In genomic region chr12:120847392-120848157, GRCh38 we compare ENCODE assay signal across 9 cellular contexts. TPM values are rescaled to one million over a fixed set of nuclear protein-coding genes. Genes with fewer than 3 reads are reported as not detected.
DNase-seq lines count a peak whose midpoint lies in the region; ATAC-seq and TF ChIP-seq lines count a peak whose summit lies in the region.
"Had no signal": no experiment of that assay in that cellular context is flagged by ENCODE, and none has a peak within 500 bp of the region (broad histone marks: within the 10 kb centered on the region; RNA-seq: fewer than 3 reads in every experiment).

No MANE protein-coding gene starts in this region.

- DNase-seq in NOMO-1 treated with dmso at 0.1 percent for 144 hours (lab: John Stamatoyannopoulos, UW; ENCODE audit: unreplicated experiment) (peak; percentile 29), psoas muscle (no peak), ecto neural progenitor cell (ENCODE audit: low spot score) (no peak), amygdala (lab: John Stamatoyannopoulos, UW) (no peak), WERI-Rb-1 (no peak), GM10266 (ENCODE audit: extremely low spot score) (no peak)
- DNase-seq: activated T-cell treated with anti-CD3 and anti-CD28 coated beads, Interleukin-2, amount 50 U/mL, for 48 hours had no signal

- H3K4me1 ChIP-seq in psoas muscle: peaks cover 86% of the 10 kb centered on the region

- H3K9me3 ChIP-seq in psoas muscle: no peaks in the 10 kb centered on the region
- no peaks in the 10 kb centered on the region for H3K9me3 ChIP-seq in WERI-Rb-1 (ENCODE audit: severe bottlenecking)

- H3K27me3 ChIP-seq in psoas muscle (ENCODE audit: insufficient read depth in 3 of 3, low read length in 2 of 3) (no peaks in the 10 kb centered on the region), WERI-Rb-1 (ENCODE audit: insufficient read depth, low read depth, severe bottlenecking) (no peaks in the 10 kb centered on the region)

- no peaks in the 10 kb centered on the region for H3K36me3 ChIP-seq in psoas muscle (ENCODE audit: insufficient read depth in 1 of 2, low read depth in 1 of 2)
- H3K36me3 ChIP-seq in WERI-Rb-1: no peaks in the 10 kb centered on the region

- WGBS in psoas muscle, 3 donors: 54 to 67% (median 59%) methylated on average over 7 of the region's 7 CpGs

- intact Hi-C loops in psoas muscle (cut with DNase I): no loop called here

- no peak for TF ChIP-seq CTCF in psoas muscle (IDR thresholded peaks at IDR 0.05)
- no peak for TF ChIP-seq CTCF in WERI-Rb-1 (IDR thresholded peaks at IDR 0.05; ENCODE audit: low read depth, low read length)
- no peak for TF ChIP-seq CTCF in GM10266 (IDR thresholded peaks at IDR 0.05; ENCODE audit: control insufficient read depth, insufficient read depth, low read depth, missing control alignments)

- peak overlapping the region; percentile 87 for H3K27ac ChIP-seq in psoas muscle
- no peak overlapping the region for H3K27ac ChIP-seq in WERI-Rb-1

- H3K4me3 ChIP-seq in psoas muscle (no peak overlapping the region), WERI-Rb-1 (ENCODE audit: low read depth, low read length) (no peak overlapping the region)

- ATAC-seq in GM18861 (IDR thresholded peaks at IDR 0.05; ENCODE audit: unreplicated experiment) (peak; percentile 50), HG02759 (IDR thresholded peaks at IDR 0.05; ENCODE audit: unreplicated experiment) (peak; percentile 51), psoas muscle (no peak)

RNA-seq across cellular contexts. Expression of gene SPPL3, which starts 56.6 kb away (rescaled TPM):
- total RNA-seq in psoas muscle: 10 to 100 TPM; 17.5 to 24.2 (median 19.7) TPM
- polyA plus RNA-seq in psoas muscle: 10 to 100 TPM in 1 of 3 donors, 1 to 10 TPM in 2; 7.3 to 11.6 (median 9.2) TPM

Comparison
In these comparisons a context has a peak if more than half of its experiments do, and no peak if none do; other contexts are left out.
1. ATAC-seq: peak in GM18861 (single experiment) and HG02759 (single experiment); none in psoas muscle (0 of 4).